8 cellular contexts compared by ENCODE assay signal in the genomic region with DNA sequence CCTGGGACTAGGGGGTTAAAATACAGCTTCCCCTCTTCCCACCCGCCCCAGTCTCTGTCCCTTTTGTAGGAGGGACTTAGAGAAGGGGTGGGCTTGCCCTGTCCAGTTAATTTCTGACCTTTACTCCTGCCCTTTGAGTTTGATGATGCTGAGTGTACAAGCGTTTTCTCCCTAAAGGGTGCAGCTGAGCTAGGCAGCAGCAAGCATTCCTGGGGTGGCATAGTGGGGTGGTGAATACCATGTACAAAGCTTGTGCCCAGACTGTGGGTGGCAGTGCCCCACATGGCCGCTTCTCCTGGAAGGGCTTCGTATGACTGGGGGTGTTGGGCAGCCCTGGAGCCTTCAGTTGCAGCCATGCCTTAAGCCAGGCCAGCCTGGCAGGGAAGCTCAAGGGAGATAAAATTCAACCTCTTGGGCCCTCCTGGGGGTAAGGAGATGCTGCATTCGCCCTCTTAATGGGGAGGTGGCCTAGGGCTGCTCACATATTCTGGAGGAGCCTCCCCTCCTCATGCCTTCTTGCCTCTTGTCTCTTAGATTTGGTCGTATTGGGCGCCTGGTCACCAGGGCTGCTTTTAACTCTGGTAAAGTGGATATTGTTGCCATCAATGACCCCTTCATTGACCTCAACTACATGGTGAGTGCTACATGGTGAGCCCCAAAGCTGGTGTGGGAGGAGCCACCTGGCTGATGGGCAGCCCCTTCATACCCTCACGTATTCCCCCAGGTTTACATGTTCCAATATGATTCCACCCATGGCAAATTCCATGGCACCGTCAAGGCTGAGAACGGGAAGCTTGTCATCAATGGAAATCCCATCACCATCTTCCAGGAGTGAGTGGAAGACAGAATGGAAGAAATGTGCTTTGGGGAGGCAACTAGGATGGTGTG. TPM values are rescaled to one million over a fixed set of nuclear protein-coding genes. Genes with fewer than 3 reads are reported as not detected.
A peak's percentile ranks its signal among the peaks of the same experiment; 100 is the strongest.
DNase-seq lines count a peak whose midpoint lies in the region; ATAC-seq and TF ChIP-seq lines count a peak whose summit lies in the region.

No MANE protein-coding gene starts in this region.

- TF ChIP-seq CTCF in GM12875 (IDR thresholded peaks at IDR 0.05; ENCODE audit: borderline replicate concordance, insufficient read depth, low read depth, low read length) (no peak), psoas muscle (IDR thresholded peaks at IDR 0.05) (no peak), GM10266 (IDR thresholded peaks at IDR 0.05; ENCODE audit: control insufficient read depth, insufficient read depth, low read depth, missing control alignments) (no peak)

- no peaks in the 10 kb centered on the region for H3K9me3 Mint-ChIP-seq in T-cell

- H3K27ac Mint-ChIP-seq in T-cell, result peak overlapping the region; percentile 98

- H3K4me1 ChIP-seq in psoas muscle, result peaks cover 63% of the 10 kb centered on the region

- POLR2A ChIA-PET in T-cell (lab: Charles Lee), result no interaction called here

- H3K4me3 ChIP-seq in GM12875 (ENCODE audit: low read depth, low read length) (peak overlapping the region; percentile 93), psoas muscle (peak overlapping the region; percentile 86)

- no peaks in the 10 kb centered on the region for H3K9me3 ChIP-seq in psoas muscle

- H3K27me3 ChIP-seq in psoas muscle (ENCODE audit: insufficient read depth in 3 of 3, low read length in 2 of 3), result no peaks in the 10 kb centered on the region

- intact Hi-C loops in psoas muscle (cut with DNase I), result loop anchor here (2.0 to 5.0 kb wide), 5 partner anchors 15 to 199 kb away; partner anchors contain the start of gene TNFRSF1A (in 1 of the 2)
- intact Hi-C loops in left colon (cut with DNase I, micrococcal nuclease), result loop anchor here in 1 of 2 donors (10.0 kb wide), 2 partner anchors 111 to 201 kb away; no protein-coding TSS in a partner anchor

- no peak for DNase-seq in T-cell
- peak in 1 of 2 experiments; percentile 51 for DNase-seq in erythroblast (lab: John Stamatoyannopoulos, UW)
- no peak for DNase-seq in psoas muscle
- no peak for DNase-seq in GM10266 (ENCODE audit: extremely low spot score)
- DNase-seq in left colon, result no peak
- no peak for DNase-seq in NK-92 (lab: John Stamatoyannopoulos, UW; ENCODE audit: unreplicated experiment)

- CTCF ChIA-PET in T-cell (lab: Charles Lee), result interaction anchor here (0.5 to 1.8 kb wide), 9 partner anchors 21 to 275 kb away, joined by 3 to 12 read pairs (median 4); partner anchors contain the start of gene TAPBPL (in 1 of the 2)

- H3K27me3 Mint-ChIP-seq in T-cell, result no peaks in the 10 kb centered on the region

- peaks cover 18% of the 10 kb centered on the region for H3K36me3 Mint-ChIP-seq in T-cell

- H3K4me1 Mint-ChIP-seq in T-cell, result peaks cover 62 to 77% (median 69%) of the 10 kb centered on the region in 3 donors

- TF ChIP-seq POLR2A in erythroblast (IDR thresholded peaks at IDR 0.05; ENCODE audit: low read length), result peak; percentile 26

- H3K27ac ChIP-seq in psoas muscle, result peak overlapping the region; percentile 97

- H3K36me3 ChIP-seq in psoas muscle (ENCODE audit: insufficient read depth in 1 of 2, low read depth in 1 of 2), result peaks cover 0 to 55% of the 10 kb centered on the region in 2 donors

- ATAC-seq in T-cell (replicated peaks in 1 of 4), result no peak
- ATAC-seq in psoas muscle, result no peak
- no peak for ATAC-seq in GM19035 (IDR thresholded peaks at IDR 0.05; ENCODE audit: unreplicated experiment)
- no peak for ATAC-seq in left colon

- H3K4me3 Mint-ChIP-seq in T-cell, result peak overlapping the region; percentile 90 to 97 (median 94)

- 22 to 38% (median 27%) methylated on average over 10 of the region's 10 CpGs for WGBS in psoas muscle, 3 donors

RNA-seq across cellular contexts. Expression of gene GAPDH, which starts 1.9 kb away (rescaled TPM):
- total RNA-seq in T-cell (100 to 1,000 TPM; 500 to 643 (median 605) TPM), psoas muscle (over 10,000 TPM in 2 of 4 donors, 1,000 to 10,000 TPM in 2; 7,136 to 10,782 (median 8,991) TPM), left colon (1,000 to 10,000 TPM; 2,230 to 2,756 TPM)
- polyA plus RNA-seq in psoas muscle, result over 10,000 TPM in 2 of 3 donors, 1,000 to 10,000 TPM in 1; 9,788 to 18,891 (median 16,487) TPM

RNA-seq across cellular contexts. Expression of gene IFFO1, which starts 19.6 kb away (rescaled TPM):
- 10 to 100 TPM; 30.4 to 59.8 (median 59.7) TPM for total RNA-seq in T-cell
- total RNA-seq in psoas muscle, result 10 to 100 TPM; 12.6 to 26.3 (median 18.0) TPM
- polyA plus RNA-seq in psoas muscle, result 1 to 10 TPM; 6.7 to 8.9 (median 8.3) TPM
- 1 to 10 TPM; 3.8 to 7.2 TPM for total RNA-seq in left colon

RNA-seq across cellular contexts. Expression of gene NOP2, which starts 31.9 kb away (rescaled TPM):
- total RNA-seq in T-cell (100 to 1,000 TPM in 1 of 5 donors, 10 to 100 TPM in 4; 69.6 to 107 (median 93.1) TPM), psoas muscle (10 to 100 TPM; 29.8 to 62.2 (median 52.9) TPM), left colon (10 to 100 TPM; 22.2 to 34.4 TPM)
- 10 to 100 TPM; 44.1 to 67.0 (median 66.4) TPM for polyA plus RNA-seq in psoas muscle

RNA-seq across cellular contexts. Expression of gene NCAPD2, which starts 42.3 kb away (rescaled TPM):
- total RNA-seq in T-cell, result 10 to 100 TPM; 32.8 to 43.8 (median 40.7) TPM
- total RNA-seq in psoas muscle, result 10 to 100 TPM; 10.1 to 13.4 (median 11.2) TPM
- 1 to 10 TPM; 3.9 to 9.5 (median 5.9) TPM for polyA plus RNA-seq in psoas muscle
- total RNA-seq in left colon, result 10 to 100 TPM; 21.9 to 29.4 TPM

RNA-seq across cellular contexts. Expression of gene MRPL51, which starts 43.1 kb away (rescaled TPM):
- total RNA-seq in T-cell (10 to 100 TPM; 34.3 to 86.6 (median 80.3) TPM), psoas muscle (100 to 1,000 TPM; 202 to 250 (median 227) TPM), left colon (100 to 1,000 TPM; 124 to 131 TPM)
- 100 to 1,000 TPM; 153 to 217 (median 180) TPM for polyA plus RNA-seq in psoas muscle
